3 cellular contexts compared by ENCODE assay signal in genomic region chr11:1418198-1418795, GRCh38. TPM values are rescaled to one million over a fixed set of nuclear protein-coding genes. Genes with fewer than 3 reads are reported as not detected.
"Had no signal": no experiment of that assay in that cellular context is flagged by ENCODE, and none has a peak within 500 bp of the region (broad histone marks: within the 10 kb centered on the region; RNA-seq: fewer than 3 reads in every experiment).

No MANE protein-coding gene starts in this region.

RNA-seq across cellular contexts. Expression of gene BRSK2, which starts 28.6 kb away (rescaled TPM):
- total RNA-seq: activated CD4-positive, alpha-beta T cell treated with anti-CD3 and anti-CD28 coated beads, Interleukin-2, amount 10 ng/mL, durations not matched to agents 7 days and 5 days; SJCRH30; T-helper 2 cell treated with Interferon-gamma antibody and Interleukin-4, amounts not matched to agents 100 ng/mL and 5 ng/mL, for 36 hours had no signal
